ENCODE assay signal across 1 cellular context in the genomic region with DNA sequence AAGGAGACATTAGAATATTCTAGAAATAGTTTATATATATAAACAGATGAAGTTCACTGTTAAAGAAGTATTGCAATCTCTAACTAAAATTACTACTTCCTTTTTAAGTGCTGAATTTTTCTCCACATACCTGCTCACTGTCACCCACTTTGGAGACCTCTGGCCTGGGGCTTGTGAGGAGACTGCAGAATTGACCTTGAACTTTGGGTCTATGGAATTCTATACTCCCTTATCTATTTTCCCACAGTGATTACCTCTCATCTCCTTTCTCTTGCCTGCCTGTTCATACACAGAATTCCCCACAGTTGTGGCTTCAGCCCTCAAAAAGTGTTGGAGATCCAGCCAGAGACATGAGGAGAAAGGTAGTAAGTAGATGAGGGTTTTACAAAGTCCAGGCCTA.
TF ChIP-seq lines count a peak whose summit lies in the region.

No MANE protein-coding gene starts in this region.

TF ChIP-seq in HEK293, 187 proteins besides CTCF, POLR2A, EP300 and RAD21 (continued from another document):
- TF ChIP-seq ZSCAN18 (tag by site-specific recombination; IDR thresholded peaks at IDR 0.05): no peak
